Comparison of ENCODE assay signal across 12 cellular contexts in the genomic region with DNA sequence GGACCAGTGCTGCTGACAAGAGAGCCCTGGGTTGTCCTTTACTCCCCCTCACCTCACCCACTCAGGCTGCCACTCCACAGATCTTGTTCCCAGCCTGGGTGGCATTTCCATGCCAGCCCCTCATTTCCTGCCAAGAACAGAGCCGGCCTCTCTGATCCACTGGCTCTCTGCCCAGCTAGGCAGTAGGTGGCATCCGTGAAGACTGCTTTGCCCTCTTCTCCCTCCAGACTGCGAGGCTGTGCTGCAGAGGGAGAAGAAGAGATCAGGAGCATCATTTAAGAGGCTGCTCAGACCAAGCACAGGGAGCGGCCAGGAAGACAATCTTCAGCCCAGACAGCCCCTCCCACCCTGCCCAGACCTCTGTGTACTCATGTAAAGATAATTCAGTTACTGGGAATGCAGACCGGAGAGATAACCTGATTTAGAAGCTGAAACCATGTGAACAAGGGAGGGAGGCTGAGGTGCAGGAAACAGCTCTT.
A peak's percentile ranks its signal among the peaks of the same experiment; 100 is the strongest.
DNase-seq lines count a peak whose midpoint lies in the region; ATAC-seq, FAIRE-seq and TF ChIP-seq lines count a peak whose summit lies in the region.
"Had no signal": no experiment of that assay in that cellular context is flagged by ENCODE, and none has a peak within 500 bp of the region (broad histone marks: within the 10 kb centered on the region; RNA-seq: fewer than 3 reads in every experiment).

No MANE protein-coding gene starts in this region.

- intact Hi-C loops in head of caudate nucleus (cut with DNase I), result loop anchor here (10.0 kb wide), 1 partner anchor 280 kb away; no protein-coding TSS in a partner anchor
- intact Hi-C loops in mucosa of descending colon (cut with DNase I, micrococcal nuclease), result no loop called here

- no peaks in the 10 kb centered on the region for H3K9me3 ChIP-seq in small intestine (ENCODE audit: control insufficient read depth, low read depth)
- H3K9me3 ChIP-seq in mucosa of descending colon, result no peaks in the 10 kb centered on the region

- H3K27me3 ChIP-seq in small intestine (ENCODE audit: control insufficient read depth in 2 of 2, insufficient read depth in 2 of 2, low read length in 2 of 2), result no peaks in the 10 kb centered on the region
- H3K27me3 ChIP-seq: brain microvascular endothelial cell had no signal

- H3K27ac ChIP-seq in small intestine (ENCODE audit: low read depth in 1 of 2, low read length in 1 of 2), result no peak overlapping the region
- H3K27ac ChIP-seq: brain microvascular endothelial cell, C4-2B had no signal

- no peaks in the 10 kb centered on the region for H3K36me3 ChIP-seq in small intestine (ENCODE audit: control insufficient read depth in 2 of 2, insufficient read depth in 2 of 2, low read length in 2 of 2)
- H3K36me3 ChIP-seq in mucosa of descending colon (ENCODE audit: low read depth), result no peaks in the 10 kb centered on the region
- H3K36me3 ChIP-seq: brain microvascular endothelial cell had no signal

- H3K4me1 ChIP-seq in small intestine (ENCODE audit: control insufficient read depth in 2 of 2, insufficient read depth in 1 of 2, low read depth in 1 of 2, low read length in 1 of 2) (no peaks in the 10 kb centered on the region), mucosa of descending colon (ENCODE audit: low read depth) (no peaks in the 10 kb centered on the region)

- H3K4me3 ChIP-seq in small intestine (ENCODE audit: low read depth in 1 of 2, low read length in 2 of 2) (no peak overlapping the region), mucosa of descending colon (no peak overlapping the region)

- no peak for TF ChIP-seq CTCF in mucosa of descending colon (IDR thresholded peaks at IDR 0.05)

- no peak for FAIRE-seq in small intestine (lab: Jason Lieb, UNC)

- 12 to 44% (median 23%) methylated on average over 5 of the region's 5 CpGs for WGBS in small intestine, 3 donors

- no peak for ATAC-seq in GM21723 (IDR thresholded peaks at IDR 0.05; ENCODE audit: unreplicated experiment)
- no peak for ATAC-seq in mucosa of descending colon
- ATAC-seq: T-helper 17 cell had no signal

- peak; percentile 84 for DNase-seq in DMS79 treated with DMSO at 0.1 percent for 48 hours (lab: John Stamatoyannopoulos, UW)
- DNase-seq in NCI-H526 (lab: John Stamatoyannopoulos, UW), result peak; percentile 84 to 93
- DNase-seq in head of caudate nucleus, result peak; percentile 54 to 90 (median 74)
- DNase-seq in occipital lobe (lab: John Stamatoyannopoulos, UW), result peak; percentile 68
- DNase-seq in small intestine, result no peak
- no peak for DNase-seq in DMS53 (lab: John Stamatoyannopoulos, UW)
- no peak for DNase-seq in mucosa of descending colon
- DNase-seq: brain microvascular endothelial cell, NCI-H524 treated with DMSO at 0.1 percent for 48 hours, T-helper 17 cell had no signal

Comparison
In these comparisons a context has a peak if more than half of its experiments do, and no peak if none do; other contexts are left out.
1. DNase-seq: peak in DMS79 treated with DMSO at 0.1 percent for 48 hours (single experiment), NCI-H526 (2 of 2), head of caudate nucleus (42 of 42) and occipital lobe (single experiment); none in small intestine (single experiment), DMS53 (single experiment) and mucosa of descending colon (0 of 3).